ENCODE assay signal across 16 cellular contexts in the genomic region with DNA sequence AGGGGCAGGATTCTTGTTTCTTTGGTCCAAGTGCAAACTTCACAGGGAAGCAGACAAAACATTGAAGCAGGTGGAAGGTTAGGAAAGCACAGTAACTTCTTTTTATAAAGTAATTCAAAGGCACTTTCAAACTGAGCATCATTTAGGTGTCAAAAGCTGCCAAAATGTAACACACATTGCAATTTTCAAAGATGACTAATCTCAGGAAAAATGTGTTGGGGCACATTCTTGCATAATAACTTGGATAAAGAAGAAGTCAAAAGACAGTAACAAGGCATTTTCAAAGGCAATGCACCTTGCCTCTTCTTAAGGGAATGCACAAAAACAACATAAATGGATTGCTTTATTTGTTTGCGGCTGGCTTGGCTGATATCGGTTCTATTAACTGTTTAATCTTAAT. TPM values are rescaled to one million over a fixed set of nuclear protein-coding genes. Genes with fewer than 3 reads are reported as not detected.
DNase-seq lines count a peak whose midpoint lies in the region; ATAC-seq and TF ChIP-seq lines count a peak whose summit lies in the region.
"Had no signal": no experiment of that assay in that cellular context is flagged by ENCODE, and none has a peak within 500 bp of the region (broad histone marks: within the 10 kb centered on the region; RNA-seq: fewer than 3 reads in every experiment).

No MANE protein-coding gene starts in this region.

- peak overlapping the region; percentile 35 for H3K4me3 Mint-ChIP-seq in endothelial cell (ENCODE audit: unreplicated experiment)
- H3K4me3 Mint-ChIP-seq: activated T-helper 17 cell treated with anti-CD3 and anti-CD28 coated beads, Interleukin-2, amount 50 U/mL, for 72 hours had no signal

- H3K27me3 Mint-ChIP-seq in endothelial cell (ENCODE audit: unreplicated experiment): peaks cover 4% of the 10 kb centered on the region

- TF ChIP-seq CTCF in endothelial cell (IDR thresholded peaks at IDR 0.05; ENCODE audit: unreplicated experiment): no peak

- peaks cover 22% of the 10 kb centered on the region for H3K36me3 Mint-ChIP-seq in endothelial cell (ENCODE audit: low read depth, unreplicated experiment)

- DNase-seq in EL: peak; percentile 16
- DNase-seq in MV-4-11 (lab: John Stamatoyannopoulos, UW): peak; percentile 43
- DNase-seq in endothelial cell (ENCODE audit: low spot score): no peak
- DNase-seq in pons (ENCODE audit: low spot score): peak; percentile 28
- DNase-seq in NCI-H2029 treated with DMSO at 0.1 percent for 48 hours (lab: John Stamatoyannopoulos, UW): no peak
- DNase-seq in stimulated activated CD4-positive, alpha-beta T cell treated with anti-CD3 and anti-CD28 coated beads, Interleukin-4, amount 100 ng/mL, for 4 hours: no peak
- DNase-seq: activated CD4-positive, alpha-beta T cell treated with anti-CD3 and anti-CD28 coated beads, Interleukin-2, amount 50 U/mL, for 48 hours; aorta; effector CD4-positive, alpha-beta T cell; kidney glomerular epithelial cell; NCI-H1436 treated with DMSO at 0.1 percent for 48 hours; NCI-H510A treated with DMSO at 0.1 percent for 48 hours; retina; upper lobe of right lung had no signal

- no peak overlapping the region for H3K27ac Mint-ChIP-seq in endothelial cell (ENCODE audit: unreplicated experiment)
- H3K27ac Mint-ChIP-seq: activated T-helper 17 cell treated with anti-CD3 and anti-CD28 coated beads, Interleukin-2, amount 50 U/mL, for 72 hours had no signal

- no peaks in the 10 kb centered on the region for H3K9me3 Mint-ChIP-seq in endothelial cell (ENCODE audit: unreplicated experiment)

- H3K4me1 Mint-ChIP-seq in endothelial cell (ENCODE audit: unreplicated experiment): peaks cover 21% of the 10 kb centered on the region

- no peak for ATAC-seq in HG03457 (IDR thresholded peaks at IDR 0.05; ENCODE audit: unreplicated experiment)
- ATAC-seq: activated T-helper 17 cell treated with anti-CD3 and anti-CD28 coated beads, Interleukin-2, amount 50 U/mL, for 72 hours; upper lobe of right lung had no signal

RNA-seq across cellular contexts. Expression of a gene that starts 3.6 kb away (rescaled TPM):
- total RNA-seq in endothelial cell (ENCODE audit: unreplicated experiment): 29.4 TPM
- total RNA-seq: activated T-helper 17 cell treated with anti-CD3 and anti-CD28 coated beads, Interleukin-2, amount 50 U/mL, for 72 hours had no signal

Comparison
In these comparisons a context has a peak if more than half of its experiments do, and no peak if none do; other contexts are left out.
1. DNase-seq: peak in EL (single experiment), MV-4-11 (single experiment) and pons (single experiment); none in endothelial cell (single experiment), NCI-H2029 treated with DMSO at 0.1 percent for 48 hours (single experiment) and stimulated activated CD4-positive, alpha-beta T cell treated with anti-CD3 and anti-CD28 coated beads, Interleukin-4, amount 100 ng/mL, for 4 hours (0 of 2).